ENCODE assay signal across 1 cellular context in the genomic region with DNA sequence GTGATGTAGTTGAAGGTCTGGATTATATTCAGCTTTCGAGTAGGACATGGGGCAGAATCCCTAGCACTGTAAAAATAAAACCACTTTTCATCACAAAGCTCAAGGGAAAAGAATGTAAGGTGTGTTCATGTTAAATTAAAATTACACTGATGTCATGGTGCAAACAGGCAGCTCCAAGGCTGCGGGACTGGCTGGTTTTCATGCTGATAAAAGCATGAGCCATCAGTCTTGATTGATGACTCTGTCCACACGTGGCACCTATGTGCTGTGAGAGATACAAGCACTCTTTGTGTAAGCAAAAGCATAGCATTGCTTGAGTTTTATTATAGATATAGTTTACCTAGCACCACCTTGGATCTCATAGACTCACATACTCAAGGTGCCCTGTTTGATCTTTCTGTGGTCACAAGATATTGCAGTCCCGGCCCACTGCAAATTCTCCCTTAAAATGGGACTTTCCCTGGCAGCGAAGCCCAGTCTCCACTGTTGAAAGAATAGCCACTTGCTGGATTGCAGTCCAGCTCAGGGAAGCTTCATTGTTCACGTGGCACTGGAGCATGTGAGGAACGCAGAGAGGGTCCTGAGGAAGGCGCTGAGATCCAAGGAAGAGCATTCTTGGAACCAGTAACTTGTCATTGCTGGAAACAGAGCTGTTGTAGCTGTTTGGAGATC.
TF ChIP-seq lines count a peak whose summit lies in the region.

No MANE protein-coding gene starts in this region.

TF ChIP-seq in GM23338, 12 proteins besides CTCF, POLR2A, EP300 and RAD21:
- TF ChIP-seq, protein P1, sequence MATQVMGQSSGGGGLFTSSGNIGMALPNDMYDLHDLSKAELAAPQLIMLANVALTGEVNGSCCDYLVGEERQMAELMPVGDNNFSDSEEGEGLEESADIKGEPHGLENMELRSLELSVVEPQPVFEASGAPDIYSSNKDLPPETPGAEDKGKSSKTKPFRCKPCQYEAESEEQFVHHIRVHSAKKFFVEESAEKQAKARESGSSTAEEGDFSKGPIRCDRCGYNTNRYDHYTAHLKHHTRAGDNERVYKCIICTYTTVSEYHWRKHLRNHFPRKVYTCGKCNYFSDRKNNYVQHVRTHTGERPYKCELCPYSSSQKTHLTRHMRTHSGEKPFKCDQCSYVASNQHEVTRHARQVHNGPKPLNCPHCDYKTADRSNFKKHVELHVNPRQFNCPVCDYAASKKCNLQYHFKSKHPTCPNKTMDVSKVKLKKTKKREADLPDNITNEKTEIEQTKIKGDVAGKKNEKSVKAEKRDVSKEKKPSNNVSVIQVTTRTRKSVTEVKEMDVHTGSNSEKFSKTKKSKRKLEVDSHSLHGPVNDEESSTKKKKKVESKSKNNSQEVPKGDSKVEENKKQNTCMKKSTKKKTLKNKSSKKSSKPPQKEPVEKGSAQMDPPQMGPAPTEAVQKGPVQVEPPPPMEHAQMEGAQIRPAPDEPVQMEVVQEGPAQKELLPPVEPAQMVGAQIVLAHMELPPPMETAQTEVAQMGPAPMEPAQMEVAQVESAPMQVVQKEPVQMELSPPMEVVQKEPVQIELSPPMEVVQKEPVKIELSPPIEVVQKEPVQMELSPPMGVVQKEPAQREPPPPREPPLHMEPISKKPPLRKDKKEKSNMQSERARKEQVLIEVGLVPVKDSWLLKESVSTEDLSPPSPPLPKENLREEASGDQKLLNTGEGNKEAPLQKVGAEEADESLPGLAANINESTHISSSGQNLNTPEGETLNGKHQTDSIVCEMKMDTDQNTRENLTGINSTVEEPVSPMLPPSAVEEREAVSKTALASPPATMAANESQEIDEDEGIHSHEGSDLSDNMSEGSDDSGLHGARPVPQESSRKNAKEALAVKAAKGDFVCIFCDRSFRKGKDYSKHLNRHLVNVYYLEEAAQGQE (IDR thresholded peaks at IDR 0.05; ENCODE audit: unreplicated experiment), result no peak
- no peak for TF ChIP-seq CREB1 (CRISPR knock-in tag; IDR thresholded peaks at IDR 0.05; ENCODE audit: low read depth)
- no peak for TF ChIP-seq EZH2 (IDR thresholded peaks at IDR 0.05; ENCODE audit: low read depth, unreplicated experiment)
- TF ChIP-seq, protein P2, sequence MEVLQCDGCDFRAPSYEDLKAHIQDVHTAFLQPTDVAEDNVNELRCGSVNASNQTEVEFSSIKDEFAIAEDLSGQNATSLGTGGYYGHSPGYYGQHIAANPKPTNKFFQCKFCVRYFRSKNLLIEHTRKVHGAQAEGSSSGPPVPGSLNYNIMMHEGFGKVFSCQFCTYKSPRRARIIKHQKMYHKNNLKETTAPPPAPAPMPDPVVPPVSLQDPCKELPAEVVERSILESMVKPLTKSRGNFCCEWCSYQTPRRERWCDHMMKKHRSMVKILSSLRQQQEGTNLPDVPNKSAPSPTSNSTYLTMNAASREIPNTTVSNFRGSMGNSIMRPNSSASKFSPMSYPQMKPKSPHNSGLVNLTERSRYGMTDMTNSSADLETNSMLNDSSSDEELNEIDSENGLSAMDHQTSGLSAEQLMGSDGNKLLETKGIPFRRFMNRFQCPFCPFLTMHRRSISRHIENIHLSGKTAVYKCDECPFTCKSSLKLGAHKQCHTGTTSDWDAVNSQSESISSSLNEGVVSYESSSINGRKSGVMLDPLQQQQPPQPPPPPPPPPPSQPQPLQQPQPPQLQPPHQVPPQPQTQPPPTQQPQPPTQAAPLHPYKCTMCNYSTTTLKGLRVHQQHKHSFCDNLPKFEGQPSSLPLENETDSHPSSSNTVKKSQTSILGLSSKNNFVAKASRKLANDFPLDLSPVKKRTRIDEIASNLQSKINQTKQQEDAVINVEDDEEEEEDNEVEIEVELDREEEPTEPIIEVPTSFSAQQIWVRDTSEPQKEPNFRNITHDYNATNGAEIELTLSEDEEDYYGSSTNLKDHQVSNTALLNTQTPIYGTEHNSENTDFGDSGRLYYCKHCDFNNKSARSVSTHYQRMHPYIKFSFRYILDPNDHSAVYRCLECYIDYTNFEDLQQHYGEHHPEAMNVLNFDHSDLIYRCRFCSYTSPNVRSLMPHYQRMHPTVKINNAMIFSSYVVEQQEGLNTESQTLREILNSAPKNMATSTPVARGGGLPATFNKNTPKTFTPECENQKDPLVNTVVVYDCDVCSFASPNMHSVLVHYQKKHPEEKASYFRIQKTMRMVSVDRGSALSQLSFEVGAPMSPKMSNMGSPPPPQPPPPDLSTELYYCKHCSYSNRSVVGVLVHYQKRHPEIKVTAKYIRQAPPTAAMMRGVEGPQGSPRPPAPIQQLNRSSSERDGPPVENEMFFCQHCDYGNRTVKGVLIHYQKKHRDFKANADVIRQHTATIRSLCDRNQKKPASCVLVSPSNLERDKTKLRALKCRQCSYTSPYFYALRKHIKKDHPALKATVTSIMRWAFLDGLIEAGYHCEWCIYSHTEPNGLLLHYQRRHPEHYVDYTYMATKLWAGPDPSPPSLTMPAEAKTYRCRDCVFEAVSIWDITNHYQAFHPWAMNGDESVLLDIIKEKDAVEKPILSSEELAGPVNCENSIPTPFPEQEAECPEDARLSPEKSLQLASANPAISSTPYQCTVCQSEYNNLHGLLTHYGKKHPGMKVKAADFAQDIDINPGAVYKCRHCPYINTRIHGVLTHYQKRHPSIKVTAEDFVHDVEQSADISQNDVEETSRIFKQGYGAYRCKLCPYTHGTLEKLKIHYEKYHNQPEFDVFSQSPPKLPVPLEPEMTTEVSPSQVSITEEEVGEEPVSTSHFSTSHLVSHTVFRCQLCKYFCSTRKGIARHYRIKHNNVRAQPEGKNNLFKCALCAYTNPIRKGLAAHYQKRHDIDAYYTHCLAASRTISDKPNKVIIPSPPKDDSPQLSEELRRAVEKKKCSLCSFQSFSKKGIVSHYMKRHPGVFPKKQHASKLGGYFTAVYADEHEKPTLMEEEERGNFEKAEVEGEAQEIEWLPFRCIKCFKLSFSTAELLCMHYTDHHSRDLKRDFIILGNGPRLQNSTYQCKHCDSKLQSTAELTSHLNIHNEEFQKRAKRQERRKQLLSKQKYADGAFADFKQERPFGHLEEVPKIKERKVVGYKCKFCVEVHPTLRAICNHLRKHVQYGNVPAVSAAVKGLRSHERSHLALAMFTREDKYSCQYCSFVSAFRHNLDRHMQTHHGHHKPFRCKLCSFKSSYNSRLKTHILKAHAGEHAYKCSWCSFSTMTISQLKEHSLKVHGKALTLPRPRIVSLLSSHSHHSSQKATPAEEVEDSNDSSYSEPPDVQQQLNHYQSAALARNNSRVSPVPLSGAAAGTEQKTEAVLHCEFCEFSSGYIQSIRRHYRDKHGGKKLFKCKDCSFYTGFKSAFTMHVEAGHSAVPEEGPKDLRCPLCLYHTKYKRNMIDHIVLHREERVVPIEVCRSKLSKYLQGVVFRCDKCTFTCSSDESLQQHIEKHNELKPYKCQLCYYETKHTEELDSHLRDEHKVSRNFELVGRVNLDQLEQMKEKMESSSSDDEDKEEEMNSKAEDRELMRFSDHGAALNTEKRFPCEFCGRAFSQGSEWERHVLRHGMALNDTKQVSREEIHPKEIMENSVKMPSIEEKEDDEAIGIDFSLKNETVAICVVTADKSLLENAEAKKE (CRISPR knock-in tag; IDR thresholded peaks at IDR 0.05), result no peak
- TF ChIP-seq STAT1 (IDR thresholded peaks at IDR 0.05; ENCODE audit: unreplicated experiment), result no peak
- TF ChIP-seq POLR2AphosphoS5 (IDR thresholded peaks at IDR 0.05; ENCODE audit: low read depth), result no peak
- TF ChIP-seq EZH2phosphoT487 (IDR thresholded peaks at IDR 0.05; ENCODE audit: unreplicated experiment), result no peak
- no peak for TF ChIP-seq JUNB (IDR thresholded peaks at IDR 0.05; ENCODE audit: unreplicated experiment)
- no peak for TF ChIP-seq NANOG (IDR thresholded peaks at IDR 0.05; ENCODE audit: borderline replicate concordance)
- TF ChIP-seq ZNF114 (CRISPR knock-in tag; IDR thresholded peaks at IDR 0.05), result no peak
- TF ChIP-seq, protein P3, sequence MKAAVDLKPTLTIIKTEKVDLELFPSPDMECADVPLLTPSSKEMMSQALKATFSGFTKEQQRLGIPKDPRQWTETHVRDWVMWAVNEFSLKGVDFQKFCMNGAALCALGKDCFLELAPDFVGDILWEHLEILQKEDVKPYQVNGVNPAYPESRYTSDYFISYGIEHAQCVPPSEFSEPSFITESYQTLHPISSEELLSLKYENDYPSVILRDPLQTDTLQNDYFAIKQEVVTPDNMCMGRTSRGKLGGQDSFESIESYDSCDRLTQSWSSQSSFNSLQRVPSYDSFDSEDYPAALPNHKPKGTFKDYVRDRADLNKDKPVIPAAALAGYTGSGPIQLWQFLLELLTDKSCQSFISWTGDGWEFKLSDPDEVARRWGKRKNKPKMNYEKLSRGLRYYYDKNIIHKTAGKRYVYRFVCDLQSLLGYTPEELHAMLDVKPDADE (IDR thresholded peaks at IDR 0.05), result no peak
- no peak for TF ChIP-seq ZNF331 (CRISPR knock-in tag; IDR thresholded peaks at IDR 0.05; ENCODE audit: low read depth)
